In the genomic region with DNA sequence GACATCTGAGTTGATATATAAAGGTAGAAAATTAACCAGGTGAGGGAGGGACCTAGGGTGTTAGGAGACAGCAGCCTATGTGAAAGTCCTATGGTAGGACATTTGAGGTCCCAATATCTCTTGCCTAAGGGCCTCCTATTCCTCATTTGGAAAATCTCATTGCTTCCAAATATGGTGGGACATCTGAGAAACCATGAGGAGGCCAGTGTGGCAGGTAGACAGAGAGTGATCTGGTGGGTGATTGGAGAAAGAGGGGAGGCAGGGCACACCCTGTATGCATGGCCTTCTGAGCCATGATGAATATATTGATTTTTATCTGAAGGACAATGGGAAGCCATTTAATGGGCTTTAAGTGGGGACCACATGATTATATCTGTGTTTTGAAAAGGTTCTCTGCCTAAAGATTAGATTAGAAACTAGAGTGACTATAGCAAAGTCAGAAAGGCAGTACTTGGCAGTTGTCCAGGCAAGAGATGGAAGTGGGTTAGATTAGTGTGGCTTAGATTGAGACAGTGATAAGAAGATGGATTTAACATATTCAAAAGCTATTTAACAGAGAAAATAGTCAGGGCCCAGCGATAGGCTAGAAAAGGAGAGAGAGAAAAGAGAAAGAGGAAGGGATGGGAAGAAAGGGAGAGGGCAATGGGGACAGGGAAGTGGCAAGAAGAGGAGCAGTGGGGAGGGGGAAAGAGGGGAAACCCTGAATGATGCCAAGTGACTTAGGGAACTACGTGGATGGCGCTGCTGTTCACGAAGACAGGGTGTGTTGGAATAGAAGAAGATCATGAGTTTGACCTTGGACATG, we compare ENCODE assay signal across 19 cellular contexts.
"Had no signal": no experiment of that assay in that cellular context is flagged by ENCODE, and none has a peak within 500 bp of the region (broad histone marks: within the 10 kb centered on the region; RNA-seq: fewer than 3 reads in every experiment).

No MANE protein-coding gene starts in this region.

- H3K9me3 ChIP-seq: lower lobe of right lung, ovary, right lobe of liver, testis, upper lobe of right lung had no signal

- DNase-seq: activated CD4-positive, alpha-beta T cell treated with anti-CD3 and anti-CD28 coated beads for 4 hours; activated CD8-positive, alpha-beta T cell treated with anti-CD3 and anti-CD28 coated beads for 36 hours; activated gamma-delta T cell; activated T-cell treated with anti-CD3 and anti-CD28 coated beads, Interleukin-2, amount 50 U/mL, for 48 hours; heart left ventricle; immature natural killer cell; lower lobe of right lung; naive B cell; ovary; right lobe of liver; stimulated activated CD4-positive, alpha-beta T cell treated with anti-CD3 and anti-CD28 coated beads, Interleukin-4, amount 100 ng/mL, for 4 hours; stimulated activated CD8-positive, alpha-beta memory T cell treated with anti-CD3 and anti-CD28 coated beads, Interleukin-4, amount 100 ng/mL, for 48 hours; T1000; testis; upper lobe of right lung had no signal

- H3K27ac ChIP-seq: cardiac muscle cell, epithelial cell of prostate, heart left ventricle, lower lobe of right lung, ovary, right lobe of liver, testis, upper lobe of right lung had no signal

- H3K4me1 ChIP-seq: heart left ventricle, lower lobe of right lung, right lobe of liver, testis, upper lobe of right lung had no signal

- H3K4me3 ChIP-seq: cardiac muscle cell, heart left ventricle, lower lobe of right lung, ovary, right lobe of liver, smooth muscle cell, testis, upper lobe of right lung had no signal

- H3K36me3 ChIP-seq: cardiac muscle cell, heart left ventricle, lower lobe of right lung, ovary, right lobe of liver, upper lobe of right lung had no signal

- H3K4me2 ChIP-seq: smooth muscle cell had no signal

- H3K27me3 ChIP-seq: cardiac muscle cell, ovary, right lobe of liver, testis, upper lobe of right lung had no signal

- ATAC-seq: activated CD8-positive, alpha-beta T cell treated with anti-CD3 and anti-CD28 coated beads for 36 hours; activated naive CD4-positive, alpha-beta T cell treated with anti-CD3 and anti-CD28 coated beads, Interleukin-2, amount 50 U/mL, for 72 hours; heart left ventricle; lower lobe of right lung; right lobe of liver; upper lobe of right lung had no signal
